Comparison of ENCODE assay signal across 9 cellular contexts in the genomic region with DNA sequence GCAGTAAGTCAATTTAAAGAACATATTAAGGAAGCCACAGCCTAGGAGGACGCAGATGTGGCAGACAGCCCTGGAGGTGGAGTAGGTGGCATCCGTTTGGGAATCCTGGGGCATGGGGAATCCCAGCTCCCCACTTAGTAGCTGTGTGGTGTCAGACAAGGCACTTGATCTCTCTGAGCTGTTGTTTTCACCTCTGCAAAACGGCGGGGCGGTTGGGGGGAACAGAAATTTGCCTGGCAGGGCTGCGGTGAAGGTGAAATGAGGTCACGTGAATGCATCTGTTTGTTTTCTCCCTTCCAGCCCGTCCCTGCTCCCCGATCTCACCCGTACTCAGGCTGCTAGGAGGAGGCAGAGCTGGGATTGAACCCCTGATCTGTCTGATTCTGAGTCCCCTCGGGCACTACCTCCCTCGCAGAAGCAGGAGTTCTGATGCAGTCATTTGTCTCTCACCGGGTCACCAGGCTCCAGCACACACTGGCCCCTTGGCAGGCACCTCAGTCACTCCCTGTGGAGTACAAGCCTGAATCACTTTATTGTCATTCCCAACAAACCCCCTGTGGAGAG. TPM values are rescaled to one million over a fixed set of nuclear protein-coding genes. Genes with fewer than 3 reads are reported as not detected.
A peak's percentile ranks its signal among the peaks of the same experiment; 100 is the strongest.
DNase-seq lines count a peak whose midpoint lies in the region; ATAC-seq, FAIRE-seq and TF ChIP-seq lines count a peak whose summit lies in the region.
"Had no signal": no experiment of that assay in that cellular context is flagged by ENCODE, and none has a peak within 500 bp of the region (broad histone marks: within the 10 kb centered on the region; RNA-seq: fewer than 3 reads in every experiment).

No MANE protein-coding gene starts in this region.

- H4K20me1 ChIP-seq in BLaER1 treated with 17β-estradiol and CSF1 and Interleukin-3, amounts not matched to agents 10 nM and 100 nM: peaks cover 14 to 43% (median 24%) of the 10 kb centered on the region in 11 experiments; a peak in 21 of 22 replicates

- H3K4me1 Mint-ChIP-seq in activated T-cell treated with anti-CD3 and anti-CD28 coated beads, Interleukin-2, amount 50 U/mL, for 72 hours (ENCODE audit: low read depth): peaks cover 96% of the 10 kb centered on the region
- H3K4me1 Mint-ChIP-seq in memory B cell: peaks cover 58% of the 10 kb centered on the region

- FAIRE-seq in D721Med (lab: Jason Lieb, UNC): no peak

- H3K36me3 Mint-ChIP-seq in activated T-cell treated with anti-CD3 and anti-CD28 coated beads, Interleukin-2, amount 50 U/mL, for 72 hours (ENCODE audit: insufficient read depth in 2 of 2): peaks cover 2 to 8% of the 10 kb centered on the region in 2 donors
- peaks cover 13% of the 10 kb centered on the region for H3K36me3 Mint-ChIP-seq in memory B cell

- peak overlapping the region; percentile 66 for H3K27ac Mint-ChIP-seq in activated T-cell treated with anti-CD3 and anti-CD28 coated beads, Interleukin-2, amount 50 U/mL, for 72 hours
- H3K27ac Mint-ChIP-seq in memory B cell: peak overlapping the region; percentile 94

- H3K4me3 ChIP-seq in BLaER1 treated with 17β-estradiol and CSF1 and Interleukin-3, amounts not matched to agents 10 nM and 100 nM: peak overlapping the region in 7 of 10 experiments; percentile 30 to 92 (median 41); a peak in 12 of 20 replicates

- no peak for ATAC-seq in activated T-cell treated with anti-CD3 and anti-CD28 coated beads, Interleukin-2, amount 50 U/mL, for 72 hours (replicated peaks in 1 of 2)
- peak; percentile 12 for ATAC-seq in memory B cell (ENCODE audit: low read depth)
- ATAC-seq in GM18511 (IDR thresholded peaks at IDR 0.05; ENCODE audit: unreplicated experiment): no peak
- no peak for ATAC-seq in HG03460 (IDR thresholded peaks at IDR 0.05; ENCODE audit: unreplicated experiment)
- ATAC-seq in HG02852 (IDR thresholded peaks at IDR 0.05; ENCODE audit: unreplicated experiment): no peak

- H3K27me3 ChIP-seq in BLaER1 treated with 17β-estradiol and CSF1 and Interleukin-3, amounts not matched to agents 10 nM and 100 nM: no peaks in the 10 kb centered on the region

- H3K9ac ChIP-seq in BLaER1 treated with 17β-estradiol and CSF1 and Interleukin-3, amounts not matched to agents 10 nM and 100 nM: peak overlapping the region in 9 of 11 experiments; percentile 17 to 99 (median 66); a peak in 18 of 22 replicates

- H3K36me3 ChIP-seq in BLaER1 treated with 17β-estradiol and CSF1 and Interleukin-3, amounts not matched to agents 10 nM and 100 nM: peaks cover 11 to 16% (median 15%) of the 10 kb centered on the region in 11 experiments; a peak in 21 of 22 replicates

- peak overlapping the region in 10 of 11 experiments; percentile 43 to 100 (median 98); a peak in 18 of 22 replicates for H3K27ac ChIP-seq in BLaER1 treated with 17β-estradiol and CSF1 and Interleukin-3, amounts not matched to agents 10 nM and 100 nM

- peak overlapping the region; percentile 92 to 99 for H3K4me3 Mint-ChIP-seq in activated T-cell treated with anti-CD3 and anti-CD28 coated beads, Interleukin-2, amount 50 U/mL, for 72 hours
- H3K4me3 Mint-ChIP-seq in memory B cell: peak overlapping the region; percentile 66

- peaks cover 66 to 76% (median 70%) of the 10 kb centered on the region in 10 experiments for H3K4me1 ChIP-seq in BLaER1 treated with 17β-estradiol and CSF1 and Interleukin-3, amounts not matched to agents 10 nM and 100 nM

- peak overlapping the region; percentile 91 to 98 (median 95) for H3K4me2 ChIP-seq in BLaER1 treated with 17β-estradiol and CSF1 and Interleukin-3, amounts not matched to agents 10 nM and 100 nM

- DNase-seq in M059J (ENCODE audit: low read depth) (peak; percentile 29), memory B cell (ENCODE audit: low spot score in 2 of 2) (peak; percentile 39 to 51), D721Med (ENCODE audit: insufficient read length, low spot score) (no peak)
- DNase-seq in activated T-cell treated with anti-CD3 and anti-CD28 coated beads, Interleukin-2, amount 50 U/mL, for 72 hours: peak; percentile 58 to 59
- DNase-seq: SIG-M5 had no signal

- no peaks in the 10 kb centered on the region for H3K9me3 ChIP-seq in BLaER1 treated with 17β-estradiol and CSF1 and Interleukin-3, amounts not matched to agents 10 nM and 100 nM (replicated peaks in 1 of 11)

- H3K9me3 Mint-ChIP-seq in activated T-cell treated with anti-CD3 and anti-CD28 coated beads, Interleukin-2, amount 50 U/mL, for 72 hours: no peaks in the 10 kb centered on the region
- H3K9me3 Mint-ChIP-seq in memory B cell: no peaks in the 10 kb centered on the region

- no peak for TF ChIP-seq CTCF in D721Med (IDR thresholded peaks at IDR 0.05; ENCODE audit: insufficient read depth, missing control alignments)

- no peaks in the 10 kb centered on the region for H3K27me3 Mint-ChIP-seq in activated T-cell treated with anti-CD3 and anti-CD28 coated beads, Interleukin-2, amount 50 U/mL, for 72 hours (ENCODE audit: low read depth)
- no peaks in the 10 kb centered on the region for H3K27me3 Mint-ChIP-seq in memory B cell

RNA-seq across cellular contexts. Expression of gene LAPTM5, which starts 2.2 kb away (rescaled TPM):
- 3.4 and 4.1 TPM in 2 replicates for total RNA-seq in M059J (2014; rRNA removed; shearing (Covaris generic))
- total RNA-seq in activated T-cell treated with anti-CD3 and anti-CD28 coated beads, Interleukin-2, amount 50 U/mL, for 72 hours: 100 to 1,000 TPM; 220 to 281 TPM

RNA-seq across cellular contexts. Expression of gene MATN1, which starts 36.4 kb away (rescaled TPM):
- total RNA-seq in M059J (2014; rRNA removed; shearing (Covaris generic)): 0.10 TPM in 1 of 2 replicates, not detected in the other
- 1 to 10 TPM; 1.0 to 1.2 TPM for total RNA-seq in activated T-cell treated with anti-CD3 and anti-CD28 coated beads, Interleukin-2, amount 50 U/mL, for 72 hours

Comparison
In these comparisons a context has a peak if more than half of its experiments do, and no peak if none do; other contexts are left out.
1. RNA of gene LAPTM5, which starts 2.2 kb away (total RNA-seq): 220 to 281 TPM in activated T-cell treated with anti-CD3 and anti-CD28 coated beads, Interleukin-2, amount 50 U/mL, for 72 hours; 3.4 to 4.1 TPM in M059J; every median in the first group is over 10 times any median in the second.